In the genomic region with DNA sequence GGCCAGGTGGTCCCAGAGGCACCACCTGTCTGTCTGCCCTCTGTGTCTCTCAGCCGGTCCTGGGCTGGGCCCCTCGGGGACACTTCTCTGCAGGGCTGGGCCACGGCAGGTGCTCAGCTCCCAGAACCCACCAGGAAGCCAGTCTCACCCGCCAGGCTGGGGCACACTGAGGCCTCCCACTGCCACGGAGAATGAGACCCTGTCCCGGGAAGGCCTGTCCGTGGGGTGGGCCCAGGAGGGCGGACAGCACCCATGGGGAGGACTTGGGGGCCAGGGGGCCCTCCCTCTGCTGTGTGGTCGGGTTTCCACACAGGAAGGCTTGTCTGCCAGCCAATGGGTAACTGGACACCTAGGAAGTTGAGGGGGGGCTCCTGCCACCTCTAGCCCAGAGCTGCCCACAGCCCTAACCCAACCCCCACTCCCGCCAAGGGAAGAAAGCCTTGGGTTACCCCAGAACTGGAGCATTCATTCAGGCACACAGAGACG, we compare ENCODE assay signal across 1 cellular context.
TF ChIP-seq lines count a peak whose summit lies in the region.

No MANE protein-coding gene starts in this region.

TF ChIP-seq in GM23338, 12 proteins besides CTCF, POLR2A, EP300 and RAD21:
- TF ChIP-seq NANOG (IDR thresholded peaks at IDR 0.05; ENCODE audit: borderline replicate concordance) = no peak
- TF ChIP-seq, protein P1, sequence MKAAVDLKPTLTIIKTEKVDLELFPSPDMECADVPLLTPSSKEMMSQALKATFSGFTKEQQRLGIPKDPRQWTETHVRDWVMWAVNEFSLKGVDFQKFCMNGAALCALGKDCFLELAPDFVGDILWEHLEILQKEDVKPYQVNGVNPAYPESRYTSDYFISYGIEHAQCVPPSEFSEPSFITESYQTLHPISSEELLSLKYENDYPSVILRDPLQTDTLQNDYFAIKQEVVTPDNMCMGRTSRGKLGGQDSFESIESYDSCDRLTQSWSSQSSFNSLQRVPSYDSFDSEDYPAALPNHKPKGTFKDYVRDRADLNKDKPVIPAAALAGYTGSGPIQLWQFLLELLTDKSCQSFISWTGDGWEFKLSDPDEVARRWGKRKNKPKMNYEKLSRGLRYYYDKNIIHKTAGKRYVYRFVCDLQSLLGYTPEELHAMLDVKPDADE (IDR thresholded peaks at IDR 0.05) = no peak
- no peak for TF ChIP-seq ZNF331 (CRISPR knock-in tag; IDR thresholded peaks at IDR 0.05; ENCODE audit: low read depth)
- TF ChIP-seq, protein P2, sequence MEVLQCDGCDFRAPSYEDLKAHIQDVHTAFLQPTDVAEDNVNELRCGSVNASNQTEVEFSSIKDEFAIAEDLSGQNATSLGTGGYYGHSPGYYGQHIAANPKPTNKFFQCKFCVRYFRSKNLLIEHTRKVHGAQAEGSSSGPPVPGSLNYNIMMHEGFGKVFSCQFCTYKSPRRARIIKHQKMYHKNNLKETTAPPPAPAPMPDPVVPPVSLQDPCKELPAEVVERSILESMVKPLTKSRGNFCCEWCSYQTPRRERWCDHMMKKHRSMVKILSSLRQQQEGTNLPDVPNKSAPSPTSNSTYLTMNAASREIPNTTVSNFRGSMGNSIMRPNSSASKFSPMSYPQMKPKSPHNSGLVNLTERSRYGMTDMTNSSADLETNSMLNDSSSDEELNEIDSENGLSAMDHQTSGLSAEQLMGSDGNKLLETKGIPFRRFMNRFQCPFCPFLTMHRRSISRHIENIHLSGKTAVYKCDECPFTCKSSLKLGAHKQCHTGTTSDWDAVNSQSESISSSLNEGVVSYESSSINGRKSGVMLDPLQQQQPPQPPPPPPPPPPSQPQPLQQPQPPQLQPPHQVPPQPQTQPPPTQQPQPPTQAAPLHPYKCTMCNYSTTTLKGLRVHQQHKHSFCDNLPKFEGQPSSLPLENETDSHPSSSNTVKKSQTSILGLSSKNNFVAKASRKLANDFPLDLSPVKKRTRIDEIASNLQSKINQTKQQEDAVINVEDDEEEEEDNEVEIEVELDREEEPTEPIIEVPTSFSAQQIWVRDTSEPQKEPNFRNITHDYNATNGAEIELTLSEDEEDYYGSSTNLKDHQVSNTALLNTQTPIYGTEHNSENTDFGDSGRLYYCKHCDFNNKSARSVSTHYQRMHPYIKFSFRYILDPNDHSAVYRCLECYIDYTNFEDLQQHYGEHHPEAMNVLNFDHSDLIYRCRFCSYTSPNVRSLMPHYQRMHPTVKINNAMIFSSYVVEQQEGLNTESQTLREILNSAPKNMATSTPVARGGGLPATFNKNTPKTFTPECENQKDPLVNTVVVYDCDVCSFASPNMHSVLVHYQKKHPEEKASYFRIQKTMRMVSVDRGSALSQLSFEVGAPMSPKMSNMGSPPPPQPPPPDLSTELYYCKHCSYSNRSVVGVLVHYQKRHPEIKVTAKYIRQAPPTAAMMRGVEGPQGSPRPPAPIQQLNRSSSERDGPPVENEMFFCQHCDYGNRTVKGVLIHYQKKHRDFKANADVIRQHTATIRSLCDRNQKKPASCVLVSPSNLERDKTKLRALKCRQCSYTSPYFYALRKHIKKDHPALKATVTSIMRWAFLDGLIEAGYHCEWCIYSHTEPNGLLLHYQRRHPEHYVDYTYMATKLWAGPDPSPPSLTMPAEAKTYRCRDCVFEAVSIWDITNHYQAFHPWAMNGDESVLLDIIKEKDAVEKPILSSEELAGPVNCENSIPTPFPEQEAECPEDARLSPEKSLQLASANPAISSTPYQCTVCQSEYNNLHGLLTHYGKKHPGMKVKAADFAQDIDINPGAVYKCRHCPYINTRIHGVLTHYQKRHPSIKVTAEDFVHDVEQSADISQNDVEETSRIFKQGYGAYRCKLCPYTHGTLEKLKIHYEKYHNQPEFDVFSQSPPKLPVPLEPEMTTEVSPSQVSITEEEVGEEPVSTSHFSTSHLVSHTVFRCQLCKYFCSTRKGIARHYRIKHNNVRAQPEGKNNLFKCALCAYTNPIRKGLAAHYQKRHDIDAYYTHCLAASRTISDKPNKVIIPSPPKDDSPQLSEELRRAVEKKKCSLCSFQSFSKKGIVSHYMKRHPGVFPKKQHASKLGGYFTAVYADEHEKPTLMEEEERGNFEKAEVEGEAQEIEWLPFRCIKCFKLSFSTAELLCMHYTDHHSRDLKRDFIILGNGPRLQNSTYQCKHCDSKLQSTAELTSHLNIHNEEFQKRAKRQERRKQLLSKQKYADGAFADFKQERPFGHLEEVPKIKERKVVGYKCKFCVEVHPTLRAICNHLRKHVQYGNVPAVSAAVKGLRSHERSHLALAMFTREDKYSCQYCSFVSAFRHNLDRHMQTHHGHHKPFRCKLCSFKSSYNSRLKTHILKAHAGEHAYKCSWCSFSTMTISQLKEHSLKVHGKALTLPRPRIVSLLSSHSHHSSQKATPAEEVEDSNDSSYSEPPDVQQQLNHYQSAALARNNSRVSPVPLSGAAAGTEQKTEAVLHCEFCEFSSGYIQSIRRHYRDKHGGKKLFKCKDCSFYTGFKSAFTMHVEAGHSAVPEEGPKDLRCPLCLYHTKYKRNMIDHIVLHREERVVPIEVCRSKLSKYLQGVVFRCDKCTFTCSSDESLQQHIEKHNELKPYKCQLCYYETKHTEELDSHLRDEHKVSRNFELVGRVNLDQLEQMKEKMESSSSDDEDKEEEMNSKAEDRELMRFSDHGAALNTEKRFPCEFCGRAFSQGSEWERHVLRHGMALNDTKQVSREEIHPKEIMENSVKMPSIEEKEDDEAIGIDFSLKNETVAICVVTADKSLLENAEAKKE (CRISPR knock-in tag; IDR thresholded peaks at IDR 0.05) = no peak
- no peak for TF ChIP-seq EZH2phosphoT487 (IDR thresholded peaks at IDR 0.05; ENCODE audit: unreplicated experiment)
- TF ChIP-seq EZH2 (IDR thresholded peaks at IDR 0.05; ENCODE audit: low read depth, unreplicated experiment) = no peak
- TF ChIP-seq ZNF114 (CRISPR knock-in tag; IDR thresholded peaks at IDR 0.05) = no peak
- no peak for TF ChIP-seq CREB1 (CRISPR knock-in tag; IDR thresholded peaks at IDR 0.05; ENCODE audit: low read depth)
- TF ChIP-seq, protein P3, sequence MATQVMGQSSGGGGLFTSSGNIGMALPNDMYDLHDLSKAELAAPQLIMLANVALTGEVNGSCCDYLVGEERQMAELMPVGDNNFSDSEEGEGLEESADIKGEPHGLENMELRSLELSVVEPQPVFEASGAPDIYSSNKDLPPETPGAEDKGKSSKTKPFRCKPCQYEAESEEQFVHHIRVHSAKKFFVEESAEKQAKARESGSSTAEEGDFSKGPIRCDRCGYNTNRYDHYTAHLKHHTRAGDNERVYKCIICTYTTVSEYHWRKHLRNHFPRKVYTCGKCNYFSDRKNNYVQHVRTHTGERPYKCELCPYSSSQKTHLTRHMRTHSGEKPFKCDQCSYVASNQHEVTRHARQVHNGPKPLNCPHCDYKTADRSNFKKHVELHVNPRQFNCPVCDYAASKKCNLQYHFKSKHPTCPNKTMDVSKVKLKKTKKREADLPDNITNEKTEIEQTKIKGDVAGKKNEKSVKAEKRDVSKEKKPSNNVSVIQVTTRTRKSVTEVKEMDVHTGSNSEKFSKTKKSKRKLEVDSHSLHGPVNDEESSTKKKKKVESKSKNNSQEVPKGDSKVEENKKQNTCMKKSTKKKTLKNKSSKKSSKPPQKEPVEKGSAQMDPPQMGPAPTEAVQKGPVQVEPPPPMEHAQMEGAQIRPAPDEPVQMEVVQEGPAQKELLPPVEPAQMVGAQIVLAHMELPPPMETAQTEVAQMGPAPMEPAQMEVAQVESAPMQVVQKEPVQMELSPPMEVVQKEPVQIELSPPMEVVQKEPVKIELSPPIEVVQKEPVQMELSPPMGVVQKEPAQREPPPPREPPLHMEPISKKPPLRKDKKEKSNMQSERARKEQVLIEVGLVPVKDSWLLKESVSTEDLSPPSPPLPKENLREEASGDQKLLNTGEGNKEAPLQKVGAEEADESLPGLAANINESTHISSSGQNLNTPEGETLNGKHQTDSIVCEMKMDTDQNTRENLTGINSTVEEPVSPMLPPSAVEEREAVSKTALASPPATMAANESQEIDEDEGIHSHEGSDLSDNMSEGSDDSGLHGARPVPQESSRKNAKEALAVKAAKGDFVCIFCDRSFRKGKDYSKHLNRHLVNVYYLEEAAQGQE (IDR thresholded peaks at IDR 0.05; ENCODE audit: unreplicated experiment) = no peak
- TF ChIP-seq JUNB (IDR thresholded peaks at IDR 0.05; ENCODE audit: unreplicated experiment) = no peak
- no peak for TF ChIP-seq STAT1 (IDR thresholded peaks at IDR 0.05; ENCODE audit: unreplicated experiment)
- no peak for TF ChIP-seq POLR2AphosphoS5 (IDR thresholded peaks at IDR 0.05; ENCODE audit: low read depth)
